In genomic region chr16:73997340-73997711, GRCh38 we compare ENCODE assay signal across 18 cellular contexts.
"Had no signal": no experiment of that assay in that cellular context is flagged by ENCODE, and none has a peak within 500 bp of the region (broad histone marks: within the 10 kb centered on the region; RNA-seq: fewer than 3 reads in every experiment).

No MANE protein-coding gene starts in this region.

- H3K27ac Mint-ChIP-seq: IgD-negative memory B cell had no signal

- H3K9me3 ChIP-seq: SJSA1 had no signal

- H3K36me3 ChIP-seq: SJSA1 had no signal

- H3K4me3 Mint-ChIP-seq: IgD-negative memory B cell had no signal

- H3K4me1 ChIP-seq: SJSA1 had no signal

- H3K36me3 Mint-ChIP-seq: IgD-negative memory B cell had no signal

- H3K27me3 ChIP-seq: SJSA1 had no signal

- H3K27ac ChIP-seq: SJSA1, SK-N-MC had no signal

- H3K27me3 Mint-ChIP-seq: IgD-negative memory B cell had no signal

- DNase-seq: KBM-7, MV-4-11, NCI-H1092, NCI-H1105 treated with DMSO at 0.1 percent for 48 hours, NCI-H1417 treated with DMSO at 0.1 percent for 48 hours, NCI-H146, NCI-H1694 treated with DMSO at 0.1 percent for 48 hours, NCI-H1930, NCI-H2081, NCI-H2107, NCI-H2227 treated with DMSO at 0.1 percent for 48 hours, NCI-H524 treated with DMSO at 0.1 percent for 48 hours, NCI-H774, Right ventricle myocardium superior, SIG-M5 had no signal

- H3K4me3 ChIP-seq: SJSA1, SK-N-MC had no signal
